In the genomic region with DNA sequence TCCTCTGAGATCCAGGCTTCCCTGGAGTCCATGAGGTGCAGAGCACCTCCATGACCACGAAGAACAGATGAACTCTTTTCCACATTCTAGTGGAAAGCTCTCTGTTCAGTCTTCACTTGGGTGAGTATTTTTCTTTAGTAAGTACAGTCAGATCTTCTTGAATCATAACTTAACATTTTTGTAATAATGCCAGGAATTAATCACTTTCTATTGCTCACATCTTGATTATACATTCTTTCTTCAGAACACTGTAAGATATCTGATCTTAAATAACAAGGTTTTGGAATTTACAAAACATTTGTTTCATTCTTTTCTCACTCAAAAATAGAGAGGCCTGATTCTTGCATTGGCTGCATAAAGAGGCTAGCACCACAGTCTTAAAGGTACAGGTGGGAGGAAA, we compare ENCODE assay signal across 26 cellular contexts. TPM values are rescaled to one million over a fixed set of nuclear protein-coding genes. Genes with fewer than 3 reads are reported as not detected.
DNase-seq lines count a peak whose midpoint lies in the region; TF ChIP-seq lines count a peak whose summit lies in the region.
"Had no signal": no experiment of that assay in that cellular context is flagged by ENCODE, and none has a peak within 500 bp of the region (broad histone marks: within the 10 kb centered on the region; RNA-seq: fewer than 3 reads in every experiment).

No MANE protein-coding gene starts in this region.

- H3K9me3 ChIP-seq in neural progenitor cell (ENCODE audit: low read depth) = no peaks in the 10 kb centered on the region
- H3K9me3 ChIP-seq: psoas muscle had no signal

- peaks cover 52% of the 10 kb centered on the region for H3K4me1 ChIP-seq in ACC112 (ENCODE audit: control insufficient read depth, insufficient read depth, low read length, unreplicated experiment)
- no peaks in the 10 kb centered on the region for H3K4me1 ChIP-seq in neural progenitor cell
- H3K4me1 ChIP-seq: psoas muscle had no signal

- DNase-seq in HFFc6 = peak; percentile 79
- no peak for DNase-seq in brain microvascular endothelial cell
- peak; percentile 58 for DNase-seq in fibroblast of villous mesenchyme (ENCODE audit: low read depth)
- no peak for DNase-seq in NCI-H446 (lab: John Stamatoyannopoulos, UW)
- DNase-seq in NOMO-1 treated with dmso at 0.1 percent for 144 hours (lab: John Stamatoyannopoulos, UW; ENCODE audit: unreplicated experiment) = no peak
- DNase-seq in neural progenitor cell (ENCODE audit: low spot score) = no peak
- no peak for DNase-seq in AML-193 (lab: John Stamatoyannopoulos, UW)
- DNase-seq: activated B cell treated with CpG ODN at 0.5 μM for 24 hours; activated CD4-positive, alpha-beta memory T cell treated with anti-CD3 and anti-CD28 coated beads for 36 hours; activated naive CD4-positive, alpha-beta T cell treated with anti-CD3 and anti-CD28 coated beads, Interleukin-2, amount 10 ng/mL, durations not matched to agents 7 days and 5 days; activated T-cell treated with anti-CD3 and anti-CD28 coated beads for 4 hours; CD4-positive, CD25-positive, alpha-beta regulatory T cell; DMS153; H9; hippocampal formation; islet precursor cell; MG63; NCI-H1436 treated with DMSO at 0.1 percent for 48 hours; NCI-H2171 treated with DMSO at 0.1 percent for 48 hours; NCI-H82; nephron progenitor cell; psoas muscle; substantia nigra had no signal

- H3K27ac ChIP-seq in ACC112 (ENCODE audit: low read depth, low read length) (peak overlapping the region; percentile 66), brain microvascular endothelial cell (peak overlapping the region; percentile 28), neural progenitor cell (no peak overlapping the region)
- H3K27ac ChIP-seq: psoas muscle had no signal

- H3K27ac Mint-ChIP-seq in HFFc6 (peak overlapping the region; percentile 94), neural progenitor cell (no peak overlapping the region)
- H3K27ac Mint-ChIP-seq: activated B cell treated with CpG ODN at 0.5 μM for 24 hours; activated CD4-positive, alpha-beta memory T cell treated with anti-CD3 and anti-CD28 coated beads for 36 hours; activated naive CD4-positive, alpha-beta T cell treated with anti-CD3 and anti-CD28 coated beads, Interleukin-2, amount 10 ng/mL, durations not matched to agents 7 days and 5 days; CD4-positive, CD25-positive, alpha-beta regulatory T cell; H9; memory B cell; nephron progenitor cell had no signal

- H3K36me3 Mint-ChIP-seq in HFFc6 (ENCODE audit: low read depth) (no peaks in the 10 kb centered on the region), neural progenitor cell (no peaks in the 10 kb centered on the region)
- H3K36me3 Mint-ChIP-seq: activated CD4-positive, alpha-beta memory T cell treated with anti-CD3 and anti-CD28 coated beads for 36 hours; activated naive CD4-positive, alpha-beta T cell treated with anti-CD3 and anti-CD28 coated beads, Interleukin-2, amount 10 ng/mL, durations not matched to agents 7 days and 5 days; CD4-positive, CD25-positive, alpha-beta regulatory T cell; memory B cell had no signal

- in situ Hi-C loops in brain microvascular endothelial cell (cut with HindIII; ENCODE audit: low pct_ligation_motif_present, low sequenced_read_pairs) = no loop called here

- H3K4me2 ChIP-seq in neural progenitor cell = no peak overlapping the region

- H3K9me3 Mint-ChIP-seq in HFFc6 (no peaks in the 10 kb centered on the region), neural progenitor cell (peaks cover 23% of the 10 kb centered on the region)

- H3K27me3 Mint-ChIP-seq in HFFc6 (ENCODE audit: insufficient read depth) = no peaks in the 10 kb centered on the region
- no peaks in the 10 kb centered on the region for H3K27me3 Mint-ChIP-seq in neural progenitor cell (ENCODE audit: insufficient read depth, low read depth)
- H3K27me3 Mint-ChIP-seq: activated B cell treated with CpG ODN at 0.5 μM for 24 hours; activated CD4-positive, alpha-beta memory T cell treated with anti-CD3 and anti-CD28 coated beads for 36 hours; activated naive CD4-positive, alpha-beta T cell treated with anti-CD3 and anti-CD28 coated beads, Interleukin-2, amount 10 ng/mL, durations not matched to agents 7 days and 5 days; CD4-positive, CD25-positive, alpha-beta regulatory T cell; memory B cell had no signal

- H3F3A ChIP-seq in neural progenitor cell (ENCODE audit: low read depth) = no peaks in the 10 kb centered on the region

- H3K36me3 ChIP-seq in ACC112 (ENCODE audit: insufficient read depth, low read length) (no peaks in the 10 kb centered on the region), brain microvascular endothelial cell (replicated peaks) (no peaks in the 10 kb centered on the region), neural progenitor cell (no peaks in the 10 kb centered on the region)
- H3K36me3 ChIP-seq: MG63 had no signal

- H3K9ac ChIP-seq in neural progenitor cell = no peak overlapping the region

- H3K4me3 ChIP-seq in ACC112 (ENCODE audit: low read depth, low read length) (peak overlapping the region; percentile 38; the same call in 1 of the 2 replicates), brain microvascular endothelial cell (ENCODE audit: low read depth, low read length) (no peak overlapping the region), fibroblast of villous mesenchyme (ENCODE audit: low read depth, low read length) (no peak overlapping the region), neural progenitor cell (no peak overlapping the region)
- H3K4me3 ChIP-seq: MG63, psoas muscle had no signal

- peak overlapping the region; percentile 65 for H3K4me3 Mint-ChIP-seq in HFFc6
- H3K4me3 Mint-ChIP-seq in neural progenitor cell = no peak overlapping the region
- H3K4me3 Mint-ChIP-seq: activated B cell treated with CpG ODN at 0.5 μM for 24 hours; activated CD4-positive, alpha-beta memory T cell treated with anti-CD3 and anti-CD28 coated beads for 36 hours; activated naive CD4-positive, alpha-beta T cell treated with anti-CD3 and anti-CD28 coated beads, Interleukin-2, amount 10 ng/mL, durations not matched to agents 7 days and 5 days; CD4-positive, CD25-positive, alpha-beta regulatory T cell; H9; memory B cell; nephron progenitor cell had no signal

- H4K20me1 ChIP-seq in neural progenitor cell (ENCODE audit: low read depth) = no peaks in the 10 kb centered on the region

- no peak for TF ChIP-seq CTCF in HFFc6 (IDR thresholded peaks at IDR 0.05)
- TF ChIP-seq CTCF in brain microvascular endothelial cell (IDR thresholded peaks at IDR 0.05; ENCODE audit: low read depth, low read length, missing control alignments) = no peak
- no peak for TF ChIP-seq CTCF in fibroblast of villous mesenchyme (IDR thresholded peaks at IDR 0.05; ENCODE audit: insufficient read depth, low read depth, low read length)
- no peak for TF ChIP-seq CTCF in neural progenitor cell (IDR thresholded peaks at IDR 0.05)

- H2AFZ ChIP-seq in ACC112 (ENCODE audit: low read length, unreplicated experiment) (no peak overlapping the region), neural progenitor cell (replicated peaks) (no peak overlapping the region)

- H3K4me1 Mint-ChIP-seq in HFFc6 (ENCODE audit: low read depth) = peaks cover 91% of the 10 kb centered on the region
- peaks cover 15% of the 10 kb centered on the region for H3K4me1 Mint-ChIP-seq in neural progenitor cell
- H3K4me1 Mint-ChIP-seq: activated B cell treated with CpG ODN at 0.5 μM for 24 hours; activated naive CD4-positive, alpha-beta T cell treated with anti-CD3 and anti-CD28 coated beads, Interleukin-2, amount 10 ng/mL, durations not matched to agents 7 days and 5 days; CD4-positive, CD25-positive, alpha-beta regulatory T cell; memory B cell; nephron progenitor cell had no signal

- H3K79me2 ChIP-seq in ACC112 (ENCODE audit: control insufficient read depth, insufficient read depth, low read length, unreplicated experiment) (no peaks in the 10 kb centered on the region), neural progenitor cell (ENCODE audit: low read depth) (no peaks in the 10 kb centered on the region)

- H3K27me3 ChIP-seq in ACC112 (ENCODE audit: insufficient read depth, low read length) (no peaks in the 10 kb centered on the region), brain microvascular endothelial cell (replicated peaks) (no peaks in the 10 kb centered on the region), neural progenitor cell (no peaks in the 10 kb centered on the region)
- H3K27me3 ChIP-seq: MG63 had no signal

RNA-seq across cellular contexts. Expression of a gene that starts 45.4 kb away (rescaled TPM):
- 100 to 1,000 TPM; 365 to 525 (median 438) TPM for total RNA-seq in HFFc6 (2021; fragmentation: NEBNext Ultra II Directional; extraction: Animal tissue kit (Norgen Biotek cat#: 25700))
- 635 and 1,266 TPM in 2 replicates for total RNA-seq in fibroblast of villous mesenchyme
- total RNA-seq in neural progenitor cell (ENCODE audit: low replicate concordance) = 4.0 and 6.4 TPM in 2 replicates
- total RNA-seq: activated B cell treated with CpG ODN at 0.5 μM for 24 hours; activated CD4-positive, alpha-beta memory T cell treated with anti-CD3 and anti-CD28 coated beads for 36 hours; CD4-positive, CD25-positive, alpha-beta regulatory T cell; T-helper 2 cell treated with Interferon-gamma antibody and Interleukin-4, amounts not matched to agents 100 ng/mL and 5 ng/mL, for 36 hours had no signal

Comparison
In these comparisons a context has a peak if more than half of its experiments do, and no peak if none do; other contexts are left out.
1. DNase-seq: peak in HFFc6 (single experiment) and fibroblast of villous mesenchyme (single experiment); none in brain microvascular endothelial cell (single experiment), NCI-H446 (0 of 2), NOMO-1 treated with dmso at 0.1 percent for 144 hours (single experiment), neural progenitor cell (single experiment) and AML-193 (0 of 2).
2. RNA of a gene that starts 45.4 kb away (total RNA-seq): 635 to 1,266 TPM in fibroblast of villous mesenchyme and 365 to 525 TPM in HFFc6; 4.0 to 6.4 TPM in neural progenitor cell; every median in the first group is over 10 times any median in the second.